ENCODE assay signal across 14 cellular contexts in genomic region chr1:117627562-117628165, GRCh38. TPM values are rescaled to one million over a fixed set of nuclear protein-coding genes. Genes with fewer than 3 reads are reported as not detected.
A peak's percentile ranks its signal among the peaks of the same experiment; 100 is the strongest.
DNase-seq lines count a peak whose midpoint lies in the region; ATAC-seq and TF ChIP-seq lines count a peak whose summit lies in the region.
"Had no signal": no experiment of that assay in that cellular context is flagged by ENCODE, and none has a peak within 500 bp of the region (broad histone marks: within the 10 kb centered on the region; RNA-seq: fewer than 3 reads in every experiment).

No MANE protein-coding gene starts in this region.

- H2AFZ ChIP-seq in OCI-LY1 (ENCODE audit: low read length): no peak overlapping the region

- H3K4me3 Mint-ChIP-seq in naive B cell: peak overlapping the region in 7 of 8 donors; percentile 46 to 86 (median 76)
- H3K4me3 Mint-ChIP-seq: activated T-helper 1 cell treated with anti-CD3 and anti-CD28 coated beads, Interleukin-12 subunit alpha, Interleukin-12 subunit beta, Interleukin-2, Interleukin-4 antibody, amounts not matched to agents 30 ng/mL and 10 ng/mL and 1 ng/mL, durations not matched to agents 14 hours and 24 hours and 36 hours; naive thymus-derived CD4-positive, alpha-beta T cell had no signal

- no peak overlapping the region for H3K9ac ChIP-seq in OCI-LY1 (ENCODE audit: low read length)

- H3K9me3 ChIP-seq in OCI-LY1 (ENCODE audit: low read length): no peaks in the 10 kb centered on the region
- H3K9me3 ChIP-seq: BE2C, upper lobe of left lung had no signal

- DNase-seq in DMS53 (lab: John Stamatoyannopoulos, UW): peak; percentile 69
- peak; percentile 78 for DNase-seq in LNCaP clone FGC (ENCODE audit: low read depth)
- DNase-seq in naive B cell: no peak
- no peak for DNase-seq in dedifferentiated amniotic fluid mesenchymal stem cell (ENCODE audit: extremely low spot score)
- DNase-seq in H4 (ENCODE audit: low spot score): no peak
- DNase-seq in kidney tubule cell (ENCODE audit: low spot score): no peak
- DNase-seq: activated CD4-positive, alpha-beta T cell treated with anti-CD3 and anti-CD28 coated beads, Interleukin-2, amount 50 U/mL, for 4 hours; BE2C; erythroblast; naive thymus-derived CD4-positive, alpha-beta T cell; upper lobe of left lung had no signal

- peak overlapping the region; percentile 44 for H3K4me2 ChIP-seq in OCI-LY1 (ENCODE audit: low read length)

- no peaks in the 10 kb centered on the region for H3K9me3 Mint-ChIP-seq in naive B cell
- H3K9me3 Mint-ChIP-seq: activated T-helper 1 cell treated with anti-CD3 and anti-CD28 coated beads, Interleukin-12 subunit alpha, Interleukin-12 subunit beta, Interleukin-2, Interleukin-4 antibody, amounts not matched to agents 30 ng/mL and 10 ng/mL and 1 ng/mL, durations not matched to agents 14 hours and 24 hours and 36 hours; naive thymus-derived CD4-positive, alpha-beta T cell had no signal

- no peaks in the 10 kb centered on the region for H3K27me3 Mint-ChIP-seq in naive B cell

- H3K79me2 ChIP-seq in OCI-LY1 (ENCODE audit: insufficient read depth, low read length): no peaks in the 10 kb centered on the region

- H3K9me2 ChIP-seq in OCI-LY1 (ENCODE audit: low read depth, low read length): no peaks in the 10 kb centered on the region

- ATAC-seq in naive B cell (ENCODE audit: low read depth in 2 of 2): peak; percentile 32 to 41
- ATAC-seq in GM18498 (IDR thresholded peaks at IDR 0.05; ENCODE audit: unreplicated experiment): no peak
- ATAC-seq: naive thymus-derived CD4-positive, alpha-beta T cell had no signal

- peaks cover 41% of the 10 kb centered on the region in 2 donors for H3K36me3 Mint-ChIP-seq in naive B cell

- H3K27me3 ChIP-seq in OCI-LY1 (ENCODE audit: insufficient read depth, low read length): no peaks in the 10 kb centered on the region
- H3K27me3 ChIP-seq: upper lobe of left lung had no signal

- H3K36me3 ChIP-seq in OCI-LY1 (ENCODE audit: insufficient read depth, low read length): peaks cover 16% of the 10 kb centered on the region; the same call in 1 of the 2 replicates
- H3K36me3 ChIP-seq: BE2C had no signal

- no peaks in the 10 kb centered on the region for H3F3A ChIP-seq in OCI-LY1 (ENCODE audit: insufficient read depth, low read length)

- H3K4me1 ChIP-seq in OCI-LY1 (ENCODE audit: insufficient read depth, low read length, severe bottlenecking): peaks cover 71% of the 10 kb centered on the region
- H3K4me1 ChIP-seq: BE2C had no signal

- peak overlapping the region; percentile 74 for H3K27ac ChIP-seq in OCI-LY1 (ENCODE audit: low read depth, low read length, poor library complexity, severe bottlenecking)
- H3K27ac ChIP-seq: upper lobe of left lung had no signal

- peaks cover 63 to 99% (median 76%) of the 10 kb centered on the region in 3 donors for H3K4me1 Mint-ChIP-seq in naive B cell

- no peaks in the 10 kb centered on the region for H4K20me1 ChIP-seq in OCI-LY1 (ENCODE audit: insufficient read depth, low read length)

- TF ChIP-seq CTCF in LNCaP clone FGC (IDR thresholded peaks at IDR 0.05; ENCODE audit: control insufficient read depth, extremely low read depth, insufficient read depth) (no peak), OCI-LY1 (IDR thresholded peaks at IDR 0.05; ENCODE audit: low read length) (no peak)

- peak overlapping the region; percentile 9 to 98 (median 85) for H3K27ac Mint-ChIP-seq in naive B cell
- H3K27ac Mint-ChIP-seq: activated T-helper 1 cell treated with anti-CD3 and anti-CD28 coated beads, Interleukin-12 subunit alpha, Interleukin-12 subunit beta, Interleukin-2, Interleukin-4 antibody, amounts not matched to agents 30 ng/mL and 10 ng/mL and 1 ng/mL, durations not matched to agents 14 hours and 24 hours and 36 hours had no signal

- no peak overlapping the region for H3K4me3 ChIP-seq in LNCaP clone FGC (ENCODE audit: low read depth, low read length)
- H3K4me3 ChIP-seq in OCI-LY1 (ENCODE audit: low read depth, low read length, poor library complexity, severe bottlenecking): no peak overlapping the region
- H3K4me3 ChIP-seq: upper lobe of left lung had no signal

RNA-seq across cellular contexts. Expression of gene TENT5C, which starts 21.8 kb away (rescaled TPM):
- 10 to 100 TPM; 55.9 to 92.4 (median 65.2) TPM for polyA plus RNA-seq in naive B cell (ENCODE audit: low read depth in 6 of 6)
- 0.76 and 1.1 TPM in 2 replicates for total RNA-seq in H4 (2014; rRNA removed; shearing (Covaris generic))

Comparison
In these comparisons a context has a peak if more than half of its experiments do, and no peak if none do; other contexts are left out.
1. DNase-seq: peak in DMS53 (single experiment) and LNCaP clone FGC (single experiment); none in naive B cell (single experiment), dedifferentiated amniotic fluid mesenchymal stem cell (single experiment), H4 (single experiment) and kidney tubule cell (single experiment).